In the genomic region with DNA sequence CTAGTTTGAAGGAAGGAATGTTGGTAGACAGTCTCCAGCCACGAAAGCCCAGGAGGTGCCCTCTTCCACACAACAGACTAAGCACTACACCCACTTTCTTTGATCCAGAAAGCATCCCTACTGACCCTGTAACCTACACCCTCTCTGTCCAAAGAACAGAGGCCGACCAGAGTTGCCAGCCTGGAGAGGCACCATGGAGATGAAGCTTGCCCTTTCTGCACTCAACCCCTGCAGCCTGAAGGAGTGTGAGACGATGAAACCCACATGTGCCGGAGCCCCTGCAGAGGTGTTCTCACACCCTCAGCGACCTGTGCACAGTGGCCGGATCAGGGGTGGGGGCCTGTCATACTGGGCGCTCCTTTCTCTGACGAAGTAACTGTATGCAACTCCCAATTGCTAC, we compare ENCODE assay signal across 30 cellular contexts.
"Had no signal": no experiment of that assay in that cellular context is flagged by ENCODE, and none has a peak within 500 bp of the region (broad histone marks: within the 10 kb centered on the region; RNA-seq: fewer than 3 reads in every experiment).

No MANE protein-coding gene starts in this region.

- H3K27me3 Mint-ChIP-seq: activated CD4-positive, alpha-beta T cell treated with anti-CD3 and anti-CD28 coated beads, Interleukin-2, amount 10 ng/mL, durations not matched to agents 7 days and 5 days; activated naive CD8-positive, alpha-beta T cell; brain; naive thymus-derived CD8-positive, alpha-beta T cell; progenitor cell of endocrine pancreas; stimulated activated memory B cell treated with anti-CD40 and anti-IgM and Interleukin-4, amounts not matched to agents 10 μg/mL and 1 μg/mL and 100 μg/mL, for 72 hours had no signal

- ATAC-seq: left lung; lower lobe of right lung; naive thymus-derived CD8-positive, alpha-beta T cell; stimulated activated memory B cell treated with anti-CD40 and anti-IgM and Interleukin-4, amounts not matched to agents 10 μg/mL and 1 μg/mL and 100 μg/mL, for 72 hours; upper lobe of right lung; WTC11 had no signal

- H3K4me3 Mint-ChIP-seq: activated CD4-positive, alpha-beta memory T cell treated with anti-CD3 and anti-CD28 coated beads, Interleukin-2, amount 10 ng/mL, durations not matched to agents 7 days and 5 days; activated CD4-positive, alpha-beta T cell treated with anti-CD3 and anti-CD28 coated beads, Interleukin-2, amount 10 ng/mL, durations not matched to agents 7 days and 5 days; activated naive CD8-positive, alpha-beta T cell; brain; endodermal cell; naive thymus-derived CD8-positive, alpha-beta T cell; stimulated activated memory B cell treated with anti-CD40 and anti-IgM and Interleukin-4, amounts not matched to agents 10 μg/mL and 1 μg/mL and 100 μg/mL, for 72 hours; WTC11 had no signal

- H3K9me3 ChIP-seq: adrenal gland, esophagus muscularis mucosa, left lung, lower lobe of right lung, ovary, sigmoid colon, stomach, tibial artery, upper lobe of right lung had no signal

- H3K27ac ChIP-seq: adrenal gland, esophagus muscularis mucosa, left lung, lower lobe of right lung, ovary, sigmoid colon, stomach, tibial artery, upper lobe of right lung had no signal

- H3K27ac Mint-ChIP-seq: activated CD4-positive, alpha-beta memory T cell treated with anti-CD3 and anti-CD28 coated beads, Interleukin-2, amount 10 ng/mL, durations not matched to agents 7 days and 5 days; activated CD4-positive, alpha-beta T cell treated with anti-CD3 and anti-CD28 coated beads, Interleukin-2, amount 10 ng/mL, durations not matched to agents 7 days and 5 days; endodermal cell; stimulated activated memory B cell treated with anti-CD40 and anti-IgM and Interleukin-4, amounts not matched to agents 10 μg/mL and 1 μg/mL and 100 μg/mL, for 72 hours; WTC11 had no signal

- H3K4me1 ChIP-seq: left lung, lower lobe of right lung, tibial artery, upper lobe of right lung had no signal

- H3K36me3 ChIP-seq: ovary had no signal

- H3K4me3 ChIP-seq: adrenal gland, esophagus muscularis mucosa, left lung, lower lobe of right lung, ovary, sigmoid colon, stomach, tibial artery, upper lobe of right lung had no signal

- DNase-seq: activated CD4-positive, alpha-beta memory T cell treated with anti-CD3 and anti-CD28 coated beads, Interleukin-2, amount 10 ng/mL, durations not matched to agents 7 days and 5 days; activated CD4-positive, alpha-beta T cell treated with anti-CD3 and anti-CD28 coated beads for 1 hour; activated CD4-positive, alpha-beta T cell treated with anti-CD3 and anti-CD28 coated beads, Interleukin-2, amount 10 ng/mL, durations not matched to agents 7 days and 5 days; activated naive CD4-positive, alpha-beta T cell treated with Interleukin-2 at 50 U/mL for 16 hours; activated T-cell treated with anti-CD3 and anti-CD28 coated beads, Interleukin-2, amount 50 U/mL, for 48 hours; adrenal gland; aorta; caudate nucleus; endodermal cell; foreskin melanocyte; left lung; lower lobe of right lung; mesenchymal stem cell; naive thymus-derived CD8-positive, alpha-beta T cell; sigmoid colon; small intestine; stimulated activated CD4-positive, alpha-beta T cell treated with anti-CD3 and anti-CD28 coated beads, Interleukin-1b, Interleukin-23, amount 100 ng/mL, for 48 hours; stimulated activated CD4-positive, alpha-beta T cell treated with anti-CD3 and anti-CD28 coated beads, Interleukin-4, amount 100 ng/mL, for 4 hours; stimulated activated CD8-positive, alpha-beta memory T cell treated with anti-CD3 and anti-CD28 coated beads, Interleukin-4, amount 100 ng/mL, for 48 hours; stomach; T-helper 2 cell; tibial artery; upper lobe of right lung had no signal

- H3K27me3 ChIP-seq: adrenal gland, esophagus muscularis mucosa, left lung, ovary, sigmoid colon, stomach, tibial artery, upper lobe of right lung had no signal

- H3K9me3 Mint-ChIP-seq: activated CD4-positive, alpha-beta memory T cell treated with anti-CD3 and anti-CD28 coated beads, Interleukin-2, amount 10 ng/mL, durations not matched to agents 7 days and 5 days; stimulated activated memory B cell treated with anti-CD40 and anti-IgM and Interleukin-4, amounts not matched to agents 10 μg/mL and 1 μg/mL and 100 μg/mL, for 72 hours had no signal
